ENCODE assay signal across 8 cellular contexts in the genomic region with DNA sequence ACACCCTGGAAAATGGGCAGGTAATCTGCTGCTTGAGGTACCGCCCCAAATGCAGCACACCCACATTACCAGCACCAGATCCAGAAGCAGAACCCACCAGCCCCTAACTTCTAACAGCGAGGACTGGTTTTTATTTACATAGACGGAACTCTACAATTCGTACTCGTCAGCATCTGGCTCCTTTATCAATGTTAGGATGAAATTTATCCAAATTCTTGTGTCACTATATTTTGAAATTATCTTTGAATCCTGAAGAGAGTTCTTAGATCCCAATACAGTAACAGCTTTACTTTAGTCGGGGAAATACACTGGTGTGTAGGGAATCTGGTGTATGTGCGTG. TPM values are rescaled to one million over a fixed set of nuclear protein-coding genes. Genes with fewer than 3 reads are reported as not detected.
DNase-seq lines count a peak whose midpoint lies in the region; ATAC-seq and TF ChIP-seq lines count a peak whose summit lies in the region.

No MANE protein-coding gene starts in this region.

- no peak overlapping the region for H3K27ac Mint-ChIP-seq in neural progenitor cell

- no peaks in the 10 kb centered on the region for H3F3A ChIP-seq in neural progenitor cell (ENCODE audit: low read depth)

- peaks cover 19 to 24% (median 22%) of the 10 kb centered on the region in 10 experiments for H3K4me1 ChIP-seq in BLaER1 treated with 17β-estradiol and CSF1 and Interleukin-3, amounts not matched to agents 10 nM and 100 nM
- H3K4me1 ChIP-seq in effector memory CD4-positive, alpha-beta T cell (ENCODE audit: control insufficient read depth, insufficient read depth, low read length, poor library complexity, severe bottlenecking) = peaks cover 11% of the 10 kb centered on the region
- no peaks in the 10 kb centered on the region for H3K4me1 ChIP-seq in neural progenitor cell

- peak overlapping the region; percentile 94 for H3K4me3 Mint-ChIP-seq in neural progenitor cell

- H3K79me2 ChIP-seq in neural progenitor cell (ENCODE audit: low read depth) = peaks cover 25% of the 10 kb centered on the region

- no peaks in the 10 kb centered on the region for H3K9me3 Mint-ChIP-seq in neural progenitor cell

- TF ChIP-seq CTCF in NB4 (IDR thresholded peaks at IDR 0.05; ENCODE audit: low read depth, low read length) (no peak), neural progenitor cell (IDR thresholded peaks at IDR 0.05) (no peak)

- no peaks in the 10 kb centered on the region for H3K27me3 ChIP-seq in BLaER1 treated with 17β-estradiol and CSF1 and Interleukin-3, amounts not matched to agents 10 nM and 100 nM
- no peaks in the 10 kb centered on the region for H3K27me3 ChIP-seq in effector memory CD4-positive, alpha-beta T cell (replicated peaks; ENCODE audit: control insufficient read depth, insufficient read depth, low read length, poor library complexity, severe bottlenecking)
- H3K27me3 ChIP-seq in neural progenitor cell = no peaks in the 10 kb centered on the region

- H3K36me3 Mint-ChIP-seq in neural progenitor cell = peaks cover 3% of the 10 kb centered on the region

- H3K36me3 ChIP-seq in BLaER1 treated with 17β-estradiol and CSF1 and Interleukin-3, amounts not matched to agents 10 nM and 100 nM = peaks cover 17 to 33% (median 23%) of the 10 kb centered on the region in 11 experiments
- H3K36me3 ChIP-seq in effector memory CD4-positive, alpha-beta T cell (ENCODE audit: control insufficient read depth, insufficient read depth, low read length) = peaks cover 15% of the 10 kb centered on the region
- no peaks in the 10 kb centered on the region for H3K36me3 ChIP-seq in neural progenitor cell

- DNase-seq in NB4 (ENCODE audit: low read depth) (no peak), neural progenitor cell (ENCODE audit: low spot score) (no peak), middle frontal gyrus (ENCODE audit: extremely low spot score, low spot score) (no peak)
- DNase-seq in effector memory CD4-positive, alpha-beta T cell = no peak

- 0 out of 22 replicates have a peak, but pooled peaks cover 0 to 5% (median 0%) of the 10 kb centered on the region in 11 experiments for H4K20me1 ChIP-seq in BLaER1 treated with 17β-estradiol and CSF1 and Interleukin-3, amounts not matched to agents 10 nM and 100 nM
- H4K20me1 ChIP-seq in neural progenitor cell (ENCODE audit: low read depth) = no peaks in the 10 kb centered on the region

- ATAC-seq in GM19452 (IDR thresholded peaks at IDR 0.05; ENCODE audit: unreplicated experiment) (no peak), HG03159 (IDR thresholded peaks at IDR 0.05; ENCODE audit: unreplicated experiment) (no peak), GM21360 (IDR thresholded peaks at IDR 0.05; ENCODE audit: unreplicated experiment) (no peak)

- no peak for TF ChIP-seq POLR2A in NB4 (IDR thresholded peaks at IDR 0.05; ENCODE audit: extremely low read depth, insufficient read length)

- peak overlapping the region; percentile 78 to 86 (median 83) for H3K9ac ChIP-seq in BLaER1 treated with 17β-estradiol and CSF1 and Interleukin-3, amounts not matched to agents 10 nM and 100 nM
- H3K9ac ChIP-seq in neural progenitor cell = no peak overlapping the region

- peak overlapping the region; percentile 56 to 87 (median 83) for H3K27ac ChIP-seq in BLaER1 treated with 17β-estradiol and CSF1 and Interleukin-3, amounts not matched to agents 10 nM and 100 nM
- peak overlapping the region; percentile 80 for H3K27ac ChIP-seq in effector memory CD4-positive, alpha-beta T cell (ENCODE audit: insufficient read depth, low read length, poor library complexity, severe bottlenecking)
- no peak overlapping the region for H3K27ac ChIP-seq in neural progenitor cell

- H3K4me1 Mint-ChIP-seq in neural progenitor cell = peaks cover 11% of the 10 kb centered on the region

- H3K4me3 ChIP-seq in BLaER1 treated with 17β-estradiol and CSF1 and Interleukin-3, amounts not matched to agents 10 nM and 100 nM = peak overlapping the region; percentile 62 to 78 (median 70)
- H3K4me3 ChIP-seq in NB4 (ENCODE audit: low read depth, low read length) (peak overlapping the region; percentile 96), neural progenitor cell (peak overlapping the region; percentile 83)
- H3K4me3 ChIP-seq in effector memory CD4-positive, alpha-beta T cell (ENCODE audit: insufficient read depth, low read depth, low read length, poor library complexity, severe bottlenecking) = peak overlapping the region; percentile 76

- peaks cover 0 to 14% (median 0%) of the 10 kb centered on the region in 11 experiments; a peak in 2 of 22 replicates for H3K9me3 ChIP-seq in BLaER1 treated with 17β-estradiol and CSF1 and Interleukin-3, amounts not matched to agents 10 nM and 100 nM (replicated peaks in 1 of 11)
- H3K9me3 ChIP-seq in effector memory CD4-positive, alpha-beta T cell (ENCODE audit: control insufficient read depth, low read length) = no peaks in the 10 kb centered on the region
- no peaks in the 10 kb centered on the region for H3K9me3 ChIP-seq in neural progenitor cell (ENCODE audit: low read depth)

- peaks cover 2% of the 10 kb centered on the region for H3K27me3 Mint-ChIP-seq in neural progenitor cell (ENCODE audit: insufficient read depth, low read depth)

- peak overlapping the region; percentile 63 to 97 (median 88) for H3K4me2 ChIP-seq in BLaER1 treated with 17β-estradiol and CSF1 and Interleukin-3, amounts not matched to agents 10 nM and 100 nM
- H3K4me2 ChIP-seq in neural progenitor cell = no peak overlapping the region

- H2AFZ ChIP-seq in neural progenitor cell (replicated peaks) = peak overlapping the region; percentile 64

RNA-seq across cellular contexts. Expression of gene ALG1, which starts 0.3 kb away (rescaled TPM):
- 6.1 and 12.5 TPM in 2 replicates for total RNA-seq in neural progenitor cell (ENCODE audit: low replicate concordance)

RNA-seq across cellular contexts. Expression of gene C16orf89, which starts 5.6 kb away (rescaled TPM):
- 0.37 and 1.0 TPM in 2 replicates for total RNA-seq in neural progenitor cell (ENCODE audit: low replicate concordance)

RNA-seq across cellular contexts. Expression of gene EEF2KMT, which starts 26.3 kb away (rescaled TPM):
- total RNA-seq in neural progenitor cell (ENCODE audit: low replicate concordance) = 4.1 and 10.7 TPM in 2 replicates

RNA-seq across cellular contexts. Expression of gene NAGPA, which starts 37.6 kb away (rescaled TPM):
- 3.3 and 19.9 TPM in 2 replicates for total RNA-seq in neural progenitor cell (ENCODE audit: low replicate concordance)
